ENCODE assay signal across 23 cellular contexts in genomic region chr2:58436842-58437241, GRCh38.
"Had no signal": no experiment of that assay in that cellular context is flagged by ENCODE, and none has a peak within 500 bp of the region (broad histone marks: within the 10 kb centered on the region; RNA-seq: fewer than 3 reads in every experiment).

No MANE protein-coding gene starts in this region.

- H3K4me1 ChIP-seq: heart left ventricle, lower lobe of right lung, psoas muscle, stomach had no signal

- ATAC-seq: activated CD8-positive, alpha-beta T cell treated with anti-CD3 and anti-CD28 coated beads, Interleukin-2, amount 10 ng/mL, durations not matched to agents 7 days and 5 days; activated naive CD4-positive, alpha-beta T cell treated with anti-CD3 and anti-CD28 coated beads, Interleukin-2, amount 50 U/mL, for 72 hours; activated T-cell treated with anti-CD3 and anti-CD28 coated beads, Interleukin-2, amount 50 U/mL, for 72 hours; heart left ventricle; left colon; lower lobe of right lung; psoas muscle; sciatic nerve; T-helper 17 cell had no signal

- H3K36me3 ChIP-seq: brain microvascular endothelial cell, heart left ventricle, lower lobe of right lung, neural progenitor cell, stomach, thoracic aorta had no signal

- FAIRE-seq: frontal cortex, islet of Langerhans had no signal

- H3K9me3 ChIP-seq: heart left ventricle, lower lobe of right lung, psoas muscle, stomach, thoracic aorta had no signal

- H3K27ac ChIP-seq: brain microvascular endothelial cell, heart left ventricle, lower lobe of right lung, neural progenitor cell, psoas muscle, stomach, thoracic aorta had no signal

- H3K9ac ChIP-seq: neural progenitor cell had no signal

- H3K27me3 ChIP-seq: brain microvascular endothelial cell, heart left ventricle, neural progenitor cell, stomach had no signal

- H2AFZ ChIP-seq: neural progenitor cell had no signal

- DNase-seq: activated B cell treated with CpG ODN at 0.5 μM for 24 hours; activated CD4-positive, alpha-beta T cell treated with anti-CD3 and anti-CD28 coated beads, Interleukin-2, amount 10 ng/mL, durations not matched to agents 24 days and 14 days; activated CD8-positive, alpha-beta memory T cell treated with anti-CD3 and anti-CD28 coated beads, Interleukin-2, amount 50 U/mL, for 4 hours; activated CD8-positive, alpha-beta T cell treated with anti-CD3 and anti-CD28 coated beads, Interleukin-2, amount 10 ng/mL, durations not matched to agents 7 days and 5 days; activated gamma-delta T cell; activated T-cell treated with anti-CD3 and anti-CD28 coated beads, Interleukin-2, amount 50 U/mL, for 72 hours; brain microvascular endothelial cell; effector memory CD4-positive, alpha-beta T cell; heart left ventricle; left colon; lower lobe of right lung; naive B cell; psoas muscle; stimulated activated CD4-positive, alpha-beta T cell treated with anti-CD3 and anti-CD28 coated beads, Interleukin-12 subunit alpha, Interleukin-12 subunit beta, amount 100 ng/mL, for 4 hours; stimulated activated CD4-positive, alpha-beta T cell treated with anti-CD3 and anti-CD28 coated beads, Interleukin-2, amount 100 ng/mL, for 24 hours; stomach; T-helper 17 cell had no signal

- H3K4me2 ChIP-seq: neural progenitor cell had no signal

- H3K4me3 ChIP-seq: heart left ventricle, lower lobe of right lung, neural progenitor cell, psoas muscle, stomach, thoracic aorta had no signal
